Comparison of ENCODE assay signal across 1 cellular context in the genomic region with DNA sequence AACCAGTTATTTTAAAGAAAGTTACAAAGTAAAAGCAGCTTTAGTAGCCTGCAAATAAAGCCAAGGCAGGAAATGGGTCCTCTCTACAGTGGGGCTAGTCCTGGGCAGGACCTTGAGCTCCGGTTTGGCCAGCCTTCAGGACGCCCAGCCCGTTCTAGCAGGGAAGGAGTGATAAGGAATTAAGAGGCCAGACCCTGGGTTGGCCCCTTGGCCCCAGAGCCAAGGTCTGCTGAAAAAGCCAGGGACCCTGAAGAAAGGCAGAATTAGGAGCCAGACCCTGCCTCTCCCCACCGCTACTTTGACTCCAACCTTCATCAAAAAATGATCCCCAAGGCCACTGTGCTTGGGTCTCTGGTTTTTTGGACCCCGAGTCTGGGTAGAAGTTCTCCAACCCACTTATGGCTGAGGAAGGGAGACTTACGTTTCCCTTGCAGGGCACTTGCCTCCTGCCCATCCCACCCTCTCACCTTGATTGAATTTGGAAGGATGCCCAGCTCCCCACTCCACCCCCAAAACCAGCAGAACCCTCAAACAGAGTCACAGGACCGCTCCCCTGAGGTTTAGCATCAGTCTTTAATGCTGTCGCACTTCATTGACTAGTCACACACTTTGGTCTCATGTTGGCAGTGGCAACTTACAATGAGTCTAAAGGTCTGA.
A peak's percentile ranks its signal among the peaks of the same experiment; 100 is the strongest.
TF ChIP-seq lines count a peak whose summit lies in the region.

No MANE protein-coding gene starts in this region.

TF ChIP-seq in HepG2, 621 proteins besides CTCF, POLR2A, EP300 and RAD21 (continued from another document):
- TF ChIP-seq, protein P1, sequence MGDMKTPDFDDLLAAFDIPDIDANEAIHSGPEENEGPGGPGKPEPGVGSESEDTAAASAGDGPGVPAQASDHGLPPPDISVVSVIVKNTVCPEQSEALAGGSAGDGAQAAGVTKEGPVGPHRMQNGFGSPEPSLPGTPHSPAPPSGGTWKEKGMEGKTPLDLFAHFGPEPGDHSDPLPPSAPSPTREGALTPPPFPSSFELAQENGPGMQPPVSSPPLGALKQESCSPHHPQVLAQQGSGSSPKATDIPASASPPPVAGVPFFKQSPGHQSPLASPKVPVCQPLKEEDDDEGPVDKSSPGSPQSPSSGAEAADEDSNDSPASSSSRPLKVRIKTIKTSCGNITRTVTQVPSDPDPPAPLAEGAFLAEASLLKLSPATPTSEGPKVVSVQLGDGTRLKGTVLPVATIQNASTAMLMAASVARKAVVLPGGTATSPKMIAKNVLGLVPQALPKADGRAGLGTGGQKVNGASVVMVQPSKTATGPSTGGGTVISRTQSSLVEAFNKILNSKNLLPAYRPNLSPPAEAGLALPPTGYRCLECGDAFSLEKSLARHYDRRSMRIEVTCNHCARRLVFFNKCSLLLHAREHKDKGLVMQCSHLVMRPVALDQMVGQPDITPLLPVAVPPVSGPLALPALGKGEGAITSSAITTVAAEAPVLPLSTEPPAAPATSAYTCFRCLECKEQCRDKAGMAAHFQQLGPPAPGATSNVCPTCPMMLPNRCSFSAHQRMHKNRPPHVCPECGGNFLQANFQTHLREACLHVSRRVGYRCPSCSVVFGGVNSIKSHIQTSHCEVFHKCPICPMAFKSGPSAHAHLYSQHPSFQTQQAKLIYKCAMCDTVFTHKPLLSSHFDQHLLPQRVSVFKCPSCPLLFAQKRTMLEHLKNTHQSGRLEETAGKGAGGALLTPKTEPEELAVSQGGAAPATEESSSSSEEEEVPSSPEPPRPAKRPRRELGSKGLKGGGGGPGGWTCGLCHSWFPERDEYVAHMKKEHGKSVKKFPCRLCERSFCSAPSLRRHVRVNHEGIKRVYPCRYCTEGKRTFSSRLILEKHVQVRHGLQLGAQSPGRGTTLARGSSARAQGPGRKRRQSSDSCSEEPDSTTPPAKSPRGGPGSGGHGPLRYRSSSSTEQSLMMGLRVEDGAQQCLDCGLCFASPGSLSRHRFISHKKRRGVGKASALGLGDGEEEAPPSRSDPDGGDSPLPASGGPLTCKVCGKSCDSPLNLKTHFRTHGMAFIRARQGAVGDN (CRISPR knock-in tag; IDR thresholded peaks at IDR 0.05): no peak
- TF ChIP-seq ZNF883 (CRISPR knock-in tag; IDR thresholded peaks at IDR 0.05; ENCODE audit: not compliant biosample characterization) (no peak), ZNF75D (CRISPR knock-in tag; IDR thresholded peaks at IDR 0.05; ENCODE audit: borderline replicate concordance) (no peak), ZNF256 (CRISPR knock-in tag; conservative IDR thresholded peaks at IDR 0.05) (no peak), POLR2G (IDR thresholded peaks at IDR 0.05; ENCODE audit: low read depth, low read length) (peak; percentile 21; the same call in 1 of the 2 replicates), ZNF557 (CRISPR knock-in tag; IDR thresholded peaks at IDR 0.05) (no peak), POLR2AphosphoS2 (IDR thresholded peaks at IDR 0.05; ENCODE audit: low read depth, low read length) (peak; percentile 23), ZFP62 (CRISPR knock-in tag; IDR thresholded peaks at IDR 0.05) (no peak)
- TF ChIP-seq, protein P2, sequence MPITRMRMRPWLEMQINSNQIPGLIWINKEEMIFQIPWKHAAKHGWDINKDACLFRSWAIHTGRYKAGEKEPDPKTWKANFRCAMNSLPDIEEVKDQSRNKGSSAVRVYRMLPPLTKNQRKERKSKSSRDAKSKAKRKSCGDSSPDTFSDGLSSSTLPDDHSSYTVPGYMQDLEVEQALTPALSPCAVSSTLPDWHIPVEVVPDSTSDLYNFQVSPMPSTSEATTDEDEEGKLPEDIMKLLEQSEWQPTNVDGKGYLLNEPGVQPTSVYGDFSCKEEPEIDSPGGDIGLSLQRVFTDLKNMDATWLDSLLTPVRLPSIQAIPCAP (CRISPR knock-in tag; IDR thresholded peaks at IDR 0.05; ENCODE audit: low read depth): no peak
- TF ChIP-seq, protein P3, sequence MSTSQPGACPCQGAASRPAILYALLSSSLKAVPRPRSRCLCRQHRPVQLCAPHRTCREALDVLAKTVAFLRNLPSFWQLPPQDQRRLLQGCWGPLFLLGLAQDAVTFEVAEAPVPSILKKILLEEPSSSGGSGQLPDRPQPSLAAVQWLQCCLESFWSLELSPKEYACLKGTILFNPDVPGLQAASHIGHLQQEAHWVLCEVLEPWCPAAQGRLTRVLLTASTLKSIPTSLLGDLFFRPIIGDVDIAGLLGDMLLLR (CRISPR knock-in tag; IDR thresholded peaks at IDR 0.05): no peak
- TF ChIP-seq, protein P4, sequence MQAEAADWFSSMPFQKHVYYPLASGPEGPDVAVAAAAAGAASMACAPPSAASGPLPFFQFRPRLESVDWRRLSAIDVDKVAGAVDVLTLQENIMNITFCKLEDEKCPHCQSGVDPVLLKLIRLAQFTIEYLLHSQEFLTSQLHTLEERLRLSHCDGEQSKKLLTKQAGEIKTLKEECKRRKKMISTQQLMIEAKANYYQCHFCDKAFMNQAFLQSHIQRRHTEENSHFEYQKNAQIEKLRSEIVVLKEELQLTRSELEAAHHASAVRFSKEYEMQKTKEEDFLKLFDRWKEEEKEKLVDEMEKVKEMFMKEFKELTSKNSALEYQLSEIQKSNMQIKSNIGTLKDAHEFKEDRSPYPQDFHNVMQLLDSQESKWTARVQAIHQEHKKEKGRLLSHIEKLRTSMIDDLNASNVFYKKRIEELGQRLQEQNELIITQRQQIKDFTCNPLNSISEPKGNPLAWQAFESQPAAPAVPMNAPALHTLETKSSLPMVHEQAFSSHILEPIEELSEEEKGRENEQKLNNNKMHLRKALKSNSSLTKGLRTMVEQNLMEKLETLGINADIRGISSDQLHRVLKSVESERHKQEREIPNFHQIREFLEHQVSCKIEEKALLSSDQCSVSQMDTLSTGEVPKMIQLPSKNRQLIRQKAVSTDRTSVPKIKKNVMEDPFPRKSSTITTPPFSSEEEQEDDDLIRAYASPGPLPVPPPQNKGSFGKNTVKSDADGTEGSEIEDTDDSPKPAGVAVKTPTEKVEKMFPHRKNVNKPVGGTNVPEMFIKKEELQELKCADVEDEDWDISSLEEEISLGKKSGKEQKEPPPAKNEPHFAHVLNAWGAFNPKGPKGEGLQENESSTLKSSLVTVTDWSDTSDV (CRISPR knock-in tag; IDR thresholded peaks at IDR 0.05): no peak
- TF ChIP-seq, protein P5, sequence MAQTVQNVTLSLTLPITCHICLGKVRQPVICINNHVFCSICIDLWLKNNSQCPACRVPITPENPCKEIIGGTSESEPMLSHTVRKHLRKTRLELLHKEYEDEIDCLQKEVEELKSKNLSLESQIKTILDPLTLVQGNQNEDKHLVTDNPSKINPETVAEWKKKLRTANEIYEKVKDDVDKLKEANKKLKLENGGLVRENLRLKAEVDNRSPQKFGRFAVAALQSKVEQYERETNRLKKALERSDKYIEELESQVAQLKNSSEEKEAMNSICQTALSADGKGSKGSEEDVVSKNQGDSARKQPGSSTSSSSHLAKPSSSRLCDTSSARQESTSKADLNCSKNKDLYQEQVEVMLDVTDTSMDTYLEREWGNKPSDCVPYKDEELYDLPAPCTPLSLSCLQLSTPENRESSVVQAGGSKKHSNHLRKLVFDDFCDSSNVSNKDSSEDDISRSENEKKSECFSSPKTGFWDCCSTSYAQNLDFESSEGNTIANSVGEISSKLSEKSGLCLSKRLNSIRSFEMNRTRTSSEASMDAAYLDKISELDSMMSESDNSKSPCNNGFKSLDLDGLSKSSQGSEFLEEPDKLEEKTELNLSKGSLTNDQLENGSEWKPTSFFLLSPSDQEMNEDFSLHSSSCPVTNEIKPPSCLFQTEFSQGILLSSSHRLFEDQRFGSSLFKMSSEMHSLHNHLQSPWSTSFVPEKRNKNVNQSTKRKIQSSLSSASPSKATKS (CRISPR knock-in tag; IDR thresholded peaks at IDR 0.05): no peak
